In the genomic region with DNA sequence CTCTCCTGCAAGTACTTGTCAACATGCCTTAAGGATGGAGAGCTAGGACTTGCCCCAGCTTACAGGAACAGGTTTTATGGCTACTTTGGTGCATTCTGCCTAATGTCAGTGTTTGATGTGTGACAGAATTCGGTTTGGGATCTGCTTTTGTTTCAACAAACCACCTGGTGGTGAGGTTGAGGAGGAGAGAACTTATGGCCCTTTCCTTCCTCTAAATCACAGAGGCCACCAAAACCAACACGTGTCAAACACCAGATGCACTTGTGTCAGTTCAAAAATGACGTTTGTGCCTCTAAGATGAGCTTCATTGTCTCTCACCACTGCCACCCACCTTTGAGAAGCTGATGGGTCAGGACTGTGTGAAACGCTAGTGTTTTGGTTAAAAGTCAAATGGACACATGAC, we compare ENCODE assay signal across 11 cellular contexts.
DNase-seq lines count a peak whose midpoint lies in the region; ATAC-seq and TF ChIP-seq lines count a peak whose summit lies in the region.
"Had no signal": no experiment of that assay in that cellular context is flagged by ENCODE, and none has a peak within 500 bp of the region (broad histone marks: within the 10 kb centered on the region; RNA-seq: fewer than 3 reads in every experiment).

No MANE protein-coding gene starts in this region.

- ATAC-seq in activated T-cell treated with anti-CD3 and anti-CD28 coated beads, Interleukin-2, amount 50 U/mL, for 72 hours (replicated peaks in 1 of 2) = peak; percentile 64 to 68
- peak; percentile 76 for ATAC-seq in HG02798 (IDR thresholded peaks at IDR 0.05; ENCODE audit: poor library complexity, unreplicated experiment)

- H3K9me3 Mint-ChIP-seq in activated T-cell treated with anti-CD3 and anti-CD28 coated beads, Interleukin-2, amount 50 U/mL, for 72 hours = no peaks in the 10 kb centered on the region
- H3K9me3 Mint-ChIP-seq in type B pancreatic cell = no peaks in the 10 kb centered on the region
- peaks cover 5% of the 10 kb centered on the region for H3K9me3 Mint-ChIP-seq in neural progenitor cell

- no peak overlapping the region for H3K4me2 ChIP-seq in neural progenitor cell
- H3K4me2 ChIP-seq: KMS-11 had no signal

- peak overlapping the region; percentile 39 for H3K27ac Mint-ChIP-seq in activated T-cell treated with anti-CD3 and anti-CD28 coated beads, Interleukin-2, amount 50 U/mL, for 72 hours
- H3K27ac Mint-ChIP-seq in type B pancreatic cell (no peak overlapping the region), neural progenitor cell (no peak overlapping the region)

- H3K4me3 ChIP-seq in neural progenitor cell = no peak overlapping the region

- H4K20me1 ChIP-seq in neural progenitor cell (ENCODE audit: low read depth) = no peaks in the 10 kb centered on the region

- H3K27ac ChIP-seq in neural progenitor cell = no peak overlapping the region
- H3K27ac ChIP-seq: KMS-11, neutrophil had no signal

- no peak for DNase-seq in activated T-cell treated with anti-CD3 and anti-CD28 coated beads, Interleukin-2, amount 50 U/mL, for 72 hours
- no peak for DNase-seq in activated T-cell treated with anti-CD3 and anti-CD28 coated beads, Interleukin-2, amount 50 U/mL, for 1 hour
- DNase-seq in SK-N-DZ (ENCODE audit: low spot score) (peak; percentile 56), type B pancreatic cell (ENCODE audit: extremely low spot score, unreplicated experiment) (no peak), NCI-H2171 treated with DMSO at 0.1 percent for 48 hours (lab: John Stamatoyannopoulos, UW) (no peak), neural progenitor cell (ENCODE audit: low spot score) (no peak)
- DNase-seq in stimulated activated CD4-positive, alpha-beta T cell treated with anti-CD3 and anti-CD28 coated beads, Interleukin-2, amount 100 ng/mL, for 48 hours = no peak
- DNase-seq: activated CD4-positive, alpha-beta T cell treated with anti-CD3 and anti-CD28 coated beads, Interleukin-2, amount 50 U/mL, for 1 hour had no signal

- peak; percentile 12 for TF ChIP-seq CTCF in type B pancreatic cell (conservative IDR thresholded peaks at IDR 0.05)
- TF ChIP-seq CTCF in neural progenitor cell (IDR thresholded peaks at IDR 0.05) = no peak

- peaks cover 8% of the 10 kb centered on the region for H3F3A ChIP-seq in neural progenitor cell (ENCODE audit: low read depth)

- no peak overlapping the region for H2AFZ ChIP-seq in neural progenitor cell (replicated peaks)

- peaks cover 59% of the 10 kb centered on the region for H3K4me1 Mint-ChIP-seq in activated T-cell treated with anti-CD3 and anti-CD28 coated beads, Interleukin-2, amount 50 U/mL, for 72 hours (ENCODE audit: low read depth)
- H3K4me1 Mint-ChIP-seq in type B pancreatic cell (ENCODE audit: unreplicated experiment) = no peaks in the 10 kb centered on the region
- peaks cover 19% of the 10 kb centered on the region for H3K4me1 Mint-ChIP-seq in neural progenitor cell

- H3K79me2 ChIP-seq in neural progenitor cell (ENCODE audit: low read depth) = peaks cover 5% of the 10 kb centered on the region

- no peak overlapping the region for H3K9ac ChIP-seq in neural progenitor cell
- H3K9ac ChIP-seq: KMS-11 had no signal

- H3K36me3 Mint-ChIP-seq in activated T-cell treated with anti-CD3 and anti-CD28 coated beads, Interleukin-2, amount 50 U/mL, for 72 hours (ENCODE audit: insufficient read depth in 2 of 2) = peaks cover 0 to 2% of the 10 kb centered on the region in 2 donors
- H3K36me3 Mint-ChIP-seq in type B pancreatic cell (no peaks in the 10 kb centered on the region), neural progenitor cell (peaks cover 2% of the 10 kb centered on the region)

- no peaks in the 10 kb centered on the region for H3K27me3 Mint-ChIP-seq in activated T-cell treated with anti-CD3 and anti-CD28 coated beads, Interleukin-2, amount 50 U/mL, for 72 hours (ENCODE audit: low read depth)
- H3K27me3 Mint-ChIP-seq in type B pancreatic cell = no peaks in the 10 kb centered on the region
- H3K27me3 Mint-ChIP-seq in neural progenitor cell (ENCODE audit: insufficient read depth, low read depth) = no peaks in the 10 kb centered on the region

- no peaks in the 10 kb centered on the region for H3K36me3 ChIP-seq in neural progenitor cell
- H3K36me3 ChIP-seq: neutrophil had no signal

- H3K4me3 Mint-ChIP-seq in activated T-cell treated with anti-CD3 and anti-CD28 coated beads, Interleukin-2, amount 50 U/mL, for 72 hours = peak overlapping the region in 1 of 2 donors; percentile 72
- no peak overlapping the region for H3K4me3 Mint-ChIP-seq in type B pancreatic cell
- H3K4me3 Mint-ChIP-seq in neural progenitor cell = no peak overlapping the region

- no peaks in the 10 kb centered on the region for H3K9me3 ChIP-seq in neural progenitor cell (ENCODE audit: low read depth)
- H3K9me3 ChIP-seq: neutrophil had no signal

- peaks cover 17% of the 10 kb centered on the region for H3K4me1 ChIP-seq in neural progenitor cell

- H3K27me3 ChIP-seq in neural progenitor cell = no peaks in the 10 kb centered on the region
- H3K27me3 ChIP-seq: neutrophil had no signal
